15 cellular contexts compared by ENCODE assay signal in the genomic region with DNA sequence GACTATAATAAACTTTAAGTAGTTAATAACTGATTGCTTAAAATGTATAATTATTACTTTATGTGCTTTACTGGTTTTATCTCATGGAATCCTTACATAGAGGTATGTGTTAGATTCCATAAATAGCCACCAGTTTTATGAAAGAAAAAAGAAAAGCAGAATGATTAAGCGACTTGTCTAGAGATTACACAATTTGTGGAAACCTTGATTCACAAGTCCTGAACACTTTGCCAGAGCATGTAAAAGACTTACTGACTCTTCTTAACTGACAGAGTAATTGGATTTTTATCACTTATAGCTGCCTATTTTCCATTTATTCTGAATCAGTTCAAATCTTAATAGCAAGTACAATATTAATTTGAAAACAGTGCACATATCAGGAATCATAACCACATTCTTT.
DNase-seq lines count a peak whose midpoint lies in the region; FAIRE-seq and TF ChIP-seq lines count a peak whose summit lies in the region.
"Had no signal": no experiment of that assay in that cellular context is flagged by ENCODE, and none has a peak within 500 bp of the region (broad histone marks: within the 10 kb centered on the region; RNA-seq: fewer than 3 reads in every experiment).

No MANE protein-coding gene starts in this region.

- no peaks in the 10 kb centered on the region for H3K36me3 Mint-ChIP-seq in activated T-helper 1 cell treated with anti-CD3 and anti-CD28 coated beads, Interleukin-12 subunit alpha, Interleukin-12 subunit beta, Interleukin-2, Interleukin-4 antibody, amounts not matched to agents 30 ng/mL and 10 ng/mL and 1 ng/mL, durations not matched to agents 14 hours and 24 hours and 36 hours (ENCODE audit: low read depth)
- no peaks in the 10 kb centered on the region for H3K36me3 Mint-ChIP-seq in activated naive CD4-positive, alpha-beta T cell treated with anti-CD3 and anti-CD28 coated beads, Interleukin-2, amount 10 ng/mL, durations not matched to agents 7 days and 5 days

- no peaks in the 10 kb centered on the region for H3K4me1 Mint-ChIP-seq in activated T-helper 1 cell treated with anti-CD3 and anti-CD28 coated beads, Interleukin-12 subunit alpha, Interleukin-12 subunit beta, Interleukin-2, Interleukin-4 antibody, amounts not matched to agents 30 ng/mL and 10 ng/mL and 1 ng/mL, durations not matched to agents 14 hours and 24 hours and 36 hours (ENCODE audit: low read depth)
- H3K4me1 Mint-ChIP-seq in activated naive CD4-positive, alpha-beta T cell treated with anti-CD3 and anti-CD28 coated beads, Interleukin-2, amount 10 ng/mL, durations not matched to agents 7 days and 5 days, result no peaks in the 10 kb centered on the region

- H3K27ac Mint-ChIP-seq in activated T-helper 1 cell treated with anti-CD3 and anti-CD28 coated beads, Interleukin-12 subunit alpha, Interleukin-12 subunit beta, Interleukin-2, Interleukin-4 antibody, amounts not matched to agents 30 ng/mL and 10 ng/mL and 1 ng/mL, durations not matched to agents 14 hours and 24 hours and 36 hours, result no peak overlapping the region
- no peak overlapping the region for H3K27ac Mint-ChIP-seq in activated naive CD4-positive, alpha-beta T cell treated with anti-CD3 and anti-CD28 coated beads, Interleukin-2, amount 10 ng/mL, durations not matched to agents 7 days and 5 days

- intact Hi-C loops in activated T-helper 1 cell treated with anti-CD3 and anti-CD28 coated beads, Interleukin-12 subunit alpha, Interleukin-12 subunit beta, Interleukin-2, Interleukin-4 antibody, amounts not matched to agents 30 ng/mL and 10 ng/mL and 1 ng/mL, durations not matched to agents 14 hours and 24 hours and 36 hours (cut with micrococcal nuclease), result no loop called here

- TF ChIP-seq CTCF in choroid plexus epithelial cell (conservative IDR thresholded peaks at IDR 0.05; ENCODE audit: low read depth, low read length), result no peak

- H3K4me3 ChIP-seq in choroid plexus epithelial cell (ENCODE audit: low read depth, low read length), result no peak overlapping the region
- H3K4me3 ChIP-seq: GM12878, SJCRH30 had no signal

- CTCF ChIA-PET in activated naive CD4-positive, alpha-beta T cell treated with anti-CD3 and anti-CD28 coated beads, Interleukin-2, amount 10 ng/mL, durations not matched to agents 7 days and 5 days (lab: Charles Lee), result no interaction called here

- no peaks in the 10 kb centered on the region for H3K9me3 Mint-ChIP-seq in activated T-helper 1 cell treated with anti-CD3 and anti-CD28 coated beads, Interleukin-12 subunit alpha, Interleukin-12 subunit beta, Interleukin-2, Interleukin-4 antibody, amounts not matched to agents 30 ng/mL and 10 ng/mL and 1 ng/mL, durations not matched to agents 14 hours and 24 hours and 36 hours
- peaks cover 2% of the 10 kb centered on the region for H3K9me3 Mint-ChIP-seq in activated naive CD4-positive, alpha-beta T cell treated with anti-CD3 and anti-CD28 coated beads, Interleukin-2, amount 10 ng/mL, durations not matched to agents 7 days and 5 days

- no peak overlapping the region for H3K4me3 Mint-ChIP-seq in activated T-helper 1 cell treated with anti-CD3 and anti-CD28 coated beads, Interleukin-12 subunit alpha, Interleukin-12 subunit beta, Interleukin-2, Interleukin-4 antibody, amounts not matched to agents 30 ng/mL and 10 ng/mL and 1 ng/mL, durations not matched to agents 14 hours and 24 hours and 36 hours
- no peak overlapping the region for H3K4me3 Mint-ChIP-seq in activated naive CD4-positive, alpha-beta T cell treated with anti-CD3 and anti-CD28 coated beads, Interleukin-2, amount 10 ng/mL, durations not matched to agents 7 days and 5 days

- peak; percentile 17 for DNase-seq in DMS53 treated with DMSO at 0.1 percent for 48 hours (lab: John Stamatoyannopoulos, UW; ENCODE audit: unreplicated experiment)
- DNase-seq in NCI-H226, result peak; percentile 13
- DNase-seq in choroid plexus epithelial cell (ENCODE audit: low read depth), result peak; percentile 54
- peak; percentile 6 for DNase-seq in renal cortical epithelial cell (ENCODE audit: low read depth)
- DNase-seq in RCC 7860 (ENCODE audit: low spot score), result no peak
- DNase-seq in activated T-helper 1 cell treated with anti-CD3 and anti-CD28 coated beads, Interleukin-12 subunit alpha, Interleukin-12 subunit beta, Interleukin-2, Interleukin-4 antibody, amounts not matched to agents 30 ng/mL and 10 ng/mL and 1 ng/mL, durations not matched to agents 14 hours and 24 hours and 36 hours (ENCODE audit: low spot score), result no peak
- DNase-seq in activated naive CD4-positive, alpha-beta T cell treated with anti-CD3 and anti-CD28 coated beads, Interleukin-2, amount 10 ng/mL, durations not matched to agents 7 days and 5 days, result no peak
- DNase-seq: COR-L47, DMS153, HCEC 1CT, NCI-H1436 treated with DMSO at 0.1 percent for 48 hours, NCI-H446 treated with DMSO at 0.1 percent for 48 hours, NCI-H774, SJCRH30 had no signal

- no peaks in the 10 kb centered on the region for H3K27me3 Mint-ChIP-seq in activated T-helper 1 cell treated with anti-CD3 and anti-CD28 coated beads, Interleukin-12 subunit alpha, Interleukin-12 subunit beta, Interleukin-2, Interleukin-4 antibody, amounts not matched to agents 30 ng/mL and 10 ng/mL and 1 ng/mL, durations not matched to agents 14 hours and 24 hours and 36 hours (ENCODE audit: insufficient read depth)
- H3K27me3 Mint-ChIP-seq in activated naive CD4-positive, alpha-beta T cell treated with anti-CD3 and anti-CD28 coated beads, Interleukin-2, amount 10 ng/mL, durations not matched to agents 7 days and 5 days, result no peaks in the 10 kb centered on the region

- no peak for FAIRE-seq in RCC 7860 (lab: Jason Lieb, UNC)
- FAIRE-seq: GM12878 had no signal

Comparison
In these comparisons a context has a peak if more than half of its experiments do, and no peak if none do; other contexts are left out.
1. DNase-seq: peak in DMS53 treated with DMSO at 0.1 percent for 48 hours (single experiment), NCI-H226 (single experiment), choroid plexus epithelial cell (single experiment) and renal cortical epithelial cell (single experiment); none in RCC 7860 (single experiment), activated T-helper 1 cell treated with anti-CD3 and anti-CD28 coated beads, Interleukin-12 subunit alpha, Interleukin-12 subunit beta, Interleukin-2, Interleukin-4 antibody, amounts not matched to agents 30 ng/mL and 10 ng/mL and 1 ng/mL, durations not matched to agents 14 hours and 24 hours and 36 hours (single experiment) and activated naive CD4-positive, alpha-beta T cell treated with anti-CD3 and anti-CD28 coated beads, Interleukin-2, amount 10 ng/mL, durations not matched to agents 7 days and 5 days (single experiment).